8 cellular contexts compared by ENCODE assay signal in genomic region chr18:44682871-44683221, GRCh38. TPM values are rescaled to one million over a fixed set of nuclear protein-coding genes. Genes with fewer than 3 reads are reported as not detected.
DNase-seq lines count a peak whose midpoint lies in the region; ATAC-seq lines count a peak whose summit lies in the region.

No MANE protein-coding gene starts in this region.

- ATAC-seq in GM21529 (IDR thresholded peaks at IDR 0.05; ENCODE audit: unreplicated experiment): no peak

- H3K4me3 Mint-ChIP-seq in T-helper 2 cell treated with Interferon-gamma antibody and Interleukin-4, amounts not matched to agents 5 μg/mL and 100 μg/mL, for 36 hours: no peak overlapping the region

- peak overlapping the region; percentile 9 for H3K27ac ChIP-seq in ectodermal cell (ENCODE audit: insufficient read depth, low read depth, low read length, poor library complexity, severe bottlenecking)
- H3K27ac ChIP-seq in rectal smooth muscle tissue (ENCODE audit: low read depth, low read length): peak overlapping the region; percentile 96

- H3K4me3 ChIP-seq in ectodermal cell (ENCODE audit: insufficient read depth, low read depth, low read length) (peak overlapping the region; percentile 87), rectal smooth muscle tissue (ENCODE audit: low read length) (peak overlapping the region; percentile 73)

- DNase-seq in NCI-H2171 treated with DMSO at 0.1 percent for 48 hours (lab: John Stamatoyannopoulos, UW) (peak; percentile 96), GDM1 (lab: John Stamatoyannopoulos, UW) (no peak), dermis blood vessel endothelial cell (no peak)
- no peak for DNase-seq in T-helper 2 cell treated with Interferon-gamma antibody and Interleukin-4, amounts not matched to agents 5 μg/mL and 100 μg/mL, for 36 hours (ENCODE audit: low spot score)

- H3K27me3 Mint-ChIP-seq in T-helper 2 cell treated with Interferon-gamma antibody and Interleukin-4, amounts not matched to agents 5 μg/mL and 100 μg/mL, for 36 hours (ENCODE audit: low read depth): peaks cover 27% of the 10 kb centered on the region

- no peaks in the 10 kb centered on the region for H3K36me3 ChIP-seq in ES-I3 (ENCODE audit: insufficient read depth, low read length)
- H3K36me3 ChIP-seq in ectodermal cell (ENCODE audit: control insufficient read depth, insufficient read depth, low read length): no peaks in the 10 kb centered on the region
- H3K36me3 ChIP-seq in rectal smooth muscle tissue (ENCODE audit: control insufficient read depth, insufficient read depth, low read length): no peaks in the 10 kb centered on the region

- no peaks in the 10 kb centered on the region for H3K27me3 ChIP-seq in ectodermal cell (ENCODE audit: control insufficient read depth, insufficient read depth, low read length, poor library complexity, severe bottlenecking)
- H3K27me3 ChIP-seq in rectal smooth muscle tissue (ENCODE audit: control insufficient read depth, insufficient read depth, low read length): no peaks in the 10 kb centered on the region

- no peak overlapping the region for H3K27ac Mint-ChIP-seq in T-helper 2 cell treated with Interferon-gamma antibody and Interleukin-4, amounts not matched to agents 5 μg/mL and 100 μg/mL, for 36 hours

- H3K9ac ChIP-seq in ES-I3 (ENCODE audit: low read depth, low read length) (peak overlapping the region; percentile 18; the same call in 1 of the 2 replicates), rectal smooth muscle tissue (ENCODE audit: low read length) (no peak overlapping the region)

- no peaks in the 10 kb centered on the region for H3K36me3 Mint-ChIP-seq in T-helper 2 cell treated with Interferon-gamma antibody and Interleukin-4, amounts not matched to agents 5 μg/mL and 100 μg/mL, for 36 hours (ENCODE audit: low read depth)

- peaks cover 15% of the 10 kb centered on the region for H3K4me1 ChIP-seq in ES-I3 (ENCODE audit: insufficient read depth, low read length)
- peaks cover 33% of the 10 kb centered on the region for H3K4me1 ChIP-seq in ectodermal cell (ENCODE audit: control insufficient read depth, insufficient read depth, low read length)
- H3K4me1 ChIP-seq in rectal smooth muscle tissue (ENCODE audit: control insufficient read depth, insufficient read depth, low read length): peaks cover 17% of the 10 kb centered on the region

- no peaks in the 10 kb centered on the region for H3K9me3 Mint-ChIP-seq in T-helper 2 cell treated with Interferon-gamma antibody and Interleukin-4, amounts not matched to agents 5 μg/mL and 100 μg/mL, for 36 hours

- H3K9me3 ChIP-seq in ES-I3 (ENCODE audit: control insufficient read depth, insufficient read depth, low read length): no peaks in the 10 kb centered on the region
- no peaks in the 10 kb centered on the region for H3K9me3 ChIP-seq in ectodermal cell (ENCODE audit: control insufficient read depth, low read length)

- 2 to 3% methylated on average over 4 of the region's 4 CpGs for WGBS in ectodermal cell, 2 experiments

- H3K4me1 Mint-ChIP-seq in T-helper 2 cell treated with Interferon-gamma antibody and Interleukin-4, amounts not matched to agents 5 μg/mL and 100 μg/mL, for 36 hours (ENCODE audit: low read depth): peaks cover 7% of the 10 kb centered on the region

RNA-seq across cellular contexts. Expression of gene SETBP1, which starts 2.2 kb away (rescaled TPM):
- polyA plus RNA-seq in ectodermal cell (2013, experiment 1 of 4): 19.5 TPM
- 20.0 TPM for polyA plus RNA-seq in ectodermal cell (2013, experiment 2 of 4)
- polyA plus RNA-seq in ectodermal cell (2013, experiment 3 of 4): 14.1 TPM
- 16.9 TPM for polyA plus RNA-seq in ectodermal cell (2013, experiment 4 of 4)
- total RNA-seq in dermis blood vessel endothelial cell: 2.7 and 4.8 TPM in 2 replicates
